Comparison of ENCODE assay signal across 8 cellular contexts in genomic region chr12:93440043-93440835, GRCh38. TPM values are rescaled to one million over a fixed set of nuclear protein-coding genes. Genes with fewer than 3 reads are reported as not detected.
A peak's percentile ranks its signal among the peaks of the same experiment; 100 is the strongest.
DNase-seq lines count a peak whose midpoint lies in the region; ATAC-seq and TF ChIP-seq lines count a peak whose summit lies in the region.

No MANE protein-coding gene starts in this region.

- H3K27me3 ChIP-seq in Loucy (ENCODE audit: insufficient read depth, low read length, poor library complexity, severe bottlenecking) = no peaks in the 10 kb centered on the region

- TF ChIP-seq CTCF in CD14-positive monocyte (IDR thresholded peaks at IDR 0.05) (no peak), Loucy (conservative IDR thresholded peaks at IDR 0.05; ENCODE audit: low read length) (no peak), natural killer cell (IDR thresholded peaks at IDR 0.05) (no peak)

- H3K27me3 Mint-ChIP-seq in CD14-positive monocyte (ENCODE audit: low read depth in 3 of 3) (no peaks in the 10 kb centered on the region), natural killer cell (ENCODE audit: low read depth in 2 of 2) (no peaks in the 10 kb centered on the region)
- no peaks in the 10 kb centered on the region for H3K27me3 Mint-ChIP-seq in dendritic cell treated with granulocyte-macrophage colony-stimulating factor and Interleukin-4, amounts not matched to agents 40 ng/mL and 50 ng/mL, for 4 days

- H3K9me3 Mint-ChIP-seq in CD14-positive monocyte = no peaks in the 10 kb centered on the region
- no peaks in the 10 kb centered on the region for H3K9me3 Mint-ChIP-seq in dendritic cell treated with granulocyte-macrophage colony-stimulating factor and Interleukin-4, amounts not matched to agents 40 ng/mL and 50 ng/mL, for 4 days
- H3K9me3 Mint-ChIP-seq in natural killer cell = no peaks in the 10 kb centered on the region

- H3K36me3 ChIP-seq in Loucy (ENCODE audit: insufficient read depth, low read length) = no peaks in the 10 kb centered on the region

- peak overlapping the region; percentile 98 for H3K9ac ChIP-seq in Loucy (ENCODE audit: low read depth, low read length, poor library complexity, severe bottlenecking)

- peaks cover 58% of the 10 kb centered on the region for H3K4me1 Mint-ChIP-seq in CD14-positive monocyte
- H3K4me1 Mint-ChIP-seq in dendritic cell treated with granulocyte-macrophage colony-stimulating factor and Interleukin-4, amounts not matched to agents 40 ng/mL and 50 ng/mL, for 4 days (ENCODE audit: low read depth) = peaks cover 61% of the 10 kb centered on the region
- H3K4me1 Mint-ChIP-seq in natural killer cell = peaks cover 56 to 60% of the 10 kb centered on the region in 2 donors

- no peaks in the 10 kb centered on the region for H3K36me3 Mint-ChIP-seq in CD14-positive monocyte
- H3K36me3 Mint-ChIP-seq in dendritic cell treated with granulocyte-macrophage colony-stimulating factor and Interleukin-4, amounts not matched to agents 40 ng/mL and 50 ng/mL, for 4 days (ENCODE audit: low read depth) = peaks cover 28% of the 10 kb centered on the region
- H3K36me3 Mint-ChIP-seq in natural killer cell = no peaks in the 10 kb centered on the region

- intact Hi-C loops in CD14-positive monocyte (cut with micrococcal nuclease) (loop anchor here in 1 of 2 donors (10.0 kb wide), 1 partner anchor 235 kb away; the partner anchor contains the start of gene CRADD), natural killer cell (cut with micrococcal nuclease) (loop anchor here (5.0 kb wide), 2 partner anchors 63 to 513 kb away; partner anchors contain the start of genes EEA1 and NUDT4)
- intact Hi-C loops in dendritic cell treated with granulocyte-macrophage colony-stimulating factor and Interleukin-4, amounts not matched to agents 40 ng/mL and 50 ng/mL, for 4 days (cut with micrococcal nuclease) = no loop called here

- H3F3A ChIP-seq in Loucy (ENCODE audit: low read depth) = no peaks in the 10 kb centered on the region

- H3K4me1 ChIP-seq in Loucy (ENCODE audit: insufficient read depth, low read length, poor library complexity, severe bottlenecking) = peaks cover 63% of the 10 kb centered on the region

- peaks cover 69% of the 10 kb centered on the region for H3K79me2 ChIP-seq in Loucy (ENCODE audit: insufficient read depth, low read length)

- H3K9me3 ChIP-seq in Loucy (ENCODE audit: insufficient read depth, low read depth, low read length) = no peaks in the 10 kb centered on the region

- no peak for ATAC-seq in natural killer cell
- no peak for ATAC-seq in HG03442 (IDR thresholded peaks at IDR 0.05; ENCODE audit: unreplicated experiment)

- peaks cover 62% of the 10 kb centered on the region for H4K20me1 ChIP-seq in Loucy (ENCODE audit: insufficient read depth, low read length, poor library complexity, severe bottlenecking)

- H3K4me2 ChIP-seq in Loucy (ENCODE audit: low read depth, low read length, poor library complexity, severe bottlenecking) = peak overlapping the region; percentile 94

- H3K27ac Mint-ChIP-seq in CD14-positive monocyte (peak overlapping the region; percentile 89 to 96 (median 94)), natural killer cell (peak overlapping the region; percentile 91 to 96)
- peak overlapping the region; percentile 94 for H3K27ac Mint-ChIP-seq in dendritic cell treated with granulocyte-macrophage colony-stimulating factor and Interleukin-4, amounts not matched to agents 40 ng/mL and 50 ng/mL, for 4 days

- H3K4me3 ChIP-seq in Loucy (ENCODE audit: low read length, poor library complexity, severe bottlenecking) = peak overlapping the region; percentile 98

- no peaks in the 10 kb centered on the region for H3K9me2 ChIP-seq in Loucy (replicated peaks; ENCODE audit: low read depth, low read length)

- H2AFZ ChIP-seq in Loucy (ENCODE audit: low read length) = no peak overlapping the region

- H3K4me3 Mint-ChIP-seq in CD14-positive monocyte = peak overlapping the region; percentile 93 to 94
- H3K4me3 Mint-ChIP-seq in dendritic cell treated with granulocyte-macrophage colony-stimulating factor and Interleukin-4, amounts not matched to agents 40 ng/mL and 50 ng/mL, for 4 days = peak overlapping the region; percentile 87
- peak overlapping the region; percentile 96 for H3K4me3 Mint-ChIP-seq in natural killer cell

- DNase-seq in CD14-positive monocyte (ENCODE audit: low spot score) (no peak), natural killer cell (no peak), midbrain (lab: John Stamatoyannopoulos, UW) (no peak), ureter (ENCODE audit: low spot score) (no peak), KG1 (lab: John Stamatoyannopoulos, UW) (no peak)

RNA-seq across cellular contexts. Expression of gene UBE2N, which starts 1.5 kb away (rescaled TPM):
- 100 to 1,000 TPM; 108 to 119 TPM for polyA plus RNA-seq in CD14-positive monocyte
- total RNA-seq in natural killer cell (10 to 100 TPM; 72.3 to 79.7 (median 72.9) TPM), ureter (133 TPM)

RNA-seq across cellular contexts. Expression of gene MRPL42, which starts 27.1 kb away (rescaled TPM):
- polyA plus RNA-seq in CD14-positive monocyte = 10 to 100 TPM; 62.8 to 68.3 TPM
- total RNA-seq in natural killer cell = 10 to 100 TPM; 36.4 to 42.7 (median 37.1) TPM
- 87.6 TPM for total RNA-seq in ureter
